30 cellular contexts compared by ENCODE assay signal in the genomic region with DNA sequence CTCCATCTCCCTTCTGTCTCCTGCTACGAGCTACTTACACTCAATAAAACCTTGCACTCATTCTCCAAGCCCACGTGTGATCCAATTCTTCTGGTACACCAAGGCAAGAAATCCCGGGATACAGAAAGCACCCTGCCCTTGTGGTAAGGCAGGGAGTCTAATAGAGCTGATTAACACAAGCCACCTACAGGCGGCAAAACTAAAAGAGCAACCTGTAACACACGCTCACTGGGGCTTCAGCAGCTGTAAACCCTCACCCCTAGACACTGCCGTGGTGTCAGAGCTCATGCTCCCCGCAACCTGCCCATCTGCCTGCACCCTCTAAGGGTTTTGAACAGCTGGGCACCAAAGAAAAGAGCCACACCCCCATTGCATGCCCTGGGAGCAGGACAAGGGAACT.
"Had no signal": no experiment of that assay in that cellular context is flagged by ENCODE, and none has a peak within 500 bp of the region (broad histone marks: within the 10 kb centered on the region; RNA-seq: fewer than 3 reads in every experiment).

No MANE protein-coding gene starts in this region.

- ATAC-seq: activated CD8-positive, alpha-beta memory T cell treated with anti-CD3 and anti-CD28 coated beads, Interleukin-2, amount 10 ng/mL, durations not matched to agents 7 days and 5 days; Panc1; SK-N-SH treated with all-trans-retinoic acid at 6 μM for 48 hours had no signal

- H3K9me3 ChIP-seq: SJCRH30 had no signal

- H3K27me3 Mint-ChIP-seq: activated B cell treated with CpG ODN at 0.5 μM for 24 hours; activated CD4-positive, alpha-beta T cell treated with anti-CD3 and anti-CD28 coated beads, Interleukin-2, amount 10 ng/mL, durations not matched to agents 24 days and 14 days; activated CD8-positive, alpha-beta memory T cell treated with anti-CD3 and anti-CD28 coated beads, Interleukin-2, amount 10 ng/mL, durations not matched to agents 7 days and 5 days; activated naive CD4-positive, alpha-beta T cell treated with anti-CD3 and anti-CD28 coated beads, Interleukin-2, amount 50 U/mL, for 24 hours had no signal

- H3K36me3 Mint-ChIP-seq: activated CD8-positive, alpha-beta memory T cell treated with anti-CD3 and anti-CD28 coated beads, Interleukin-2, amount 10 ng/mL, durations not matched to agents 7 days and 5 days; activated naive CD4-positive, alpha-beta T cell treated with anti-CD3 and anti-CD28 coated beads, Interleukin-2, amount 50 U/mL, for 24 hours had no signal

- H3K27ac Mint-ChIP-seq: activated B cell treated with CpG ODN at 0.5 μM for 24 hours; activated CD4-positive, alpha-beta T cell treated with anti-CD3 and anti-CD28 coated beads, Interleukin-2, amount 10 ng/mL, durations not matched to agents 24 days and 14 days; activated CD8-positive, alpha-beta memory T cell treated with anti-CD3 and anti-CD28 coated beads, Interleukin-2, amount 10 ng/mL, durations not matched to agents 7 days and 5 days; activated naive CD4-positive, alpha-beta T cell treated with anti-CD3 and anti-CD28 coated beads, Interleukin-2, amount 50 U/mL, for 24 hours; activated T-cell treated with anti-CD3 and anti-CD28 coated beads, Interleukin-2, amount 50 U/mL, for 24 hours; activated T-helper 1 cell treated with anti-CD3 and anti-CD28 coated beads, Interleukin-12 subunit alpha, Interleukin-12 subunit beta, Interleukin-2, Interleukin-4 antibody, amounts not matched to agents 30 ng/mL and 10 ng/mL and 1 ng/mL, durations not matched to agents 14 hours and 24 hours and 36 hours; T-helper 1 cell treated with Interleukin-12 subunit alpha and Interleukin-12 subunit beta and Interleukin-4 antibody, amounts not matched to agents 30 μg/mL and 1 μg/mL, for 36 hours had no signal

- H3K4me1 ChIP-seq: SJCRH30 had no signal

- H3K9me3 Mint-ChIP-seq: activated CD4-positive, alpha-beta T cell treated with anti-CD3 and anti-CD28 coated beads, Interleukin-2, amount 10 ng/mL, durations not matched to agents 24 days and 14 days; activated naive CD4-positive, alpha-beta T cell treated with anti-CD3 and anti-CD28 coated beads, Interleukin-2, amount 50 U/mL, for 24 hours; activated T-cell treated with anti-CD3 and anti-CD28 coated beads, Interleukin-2, amount 50 U/mL, for 24 hours had no signal

- H3K4me3 ChIP-seq: cardiac muscle cell, SJCRH30 had no signal

- H3K27ac ChIP-seq: brain microvascular endothelial cell, cardiac muscle cell, SJCRH30 had no signal

- H3K4me1 Mint-ChIP-seq: activated B cell treated with CpG ODN at 0.5 μM for 24 hours; activated CD4-positive, alpha-beta T cell treated with anti-CD3 and anti-CD28 coated beads, Interleukin-2, amount 10 ng/mL, durations not matched to agents 24 days and 14 days; activated CD8-positive, alpha-beta memory T cell treated with anti-CD3 and anti-CD28 coated beads, Interleukin-2, amount 10 ng/mL, durations not matched to agents 7 days and 5 days; activated naive CD4-positive, alpha-beta T cell treated with anti-CD3 and anti-CD28 coated beads, Interleukin-2, amount 50 U/mL, for 24 hours had no signal

- DNase-seq: activated B cell treated with CpG ODN at 0.5 μM for 24 hours; activated CD4-positive, alpha-beta T cell treated with anti-CD3 and anti-CD28 coated beads for 1 hour; activated CD4-positive, alpha-beta T cell treated with anti-CD3 and anti-CD28 coated beads, Interleukin-2, amount 10 ng/mL, durations not matched to agents 24 days and 14 days; activated CD4-positive, alpha-beta T cell treated with anti-CD3 and anti-CD28 coated beads, Interleukin-2, amount 50 U/mL, for 48 hours; activated CD8-positive, alpha-beta memory T cell treated with anti-CD3 and anti-CD28 coated beads, Interleukin-2, amount 10 ng/mL, durations not matched to agents 7 days and 5 days; activated effector memory CD4-positive, alpha-beta T cell treated with Interleukin-2 at 50 U/mL for 16 hours; activated naive CD4-positive, alpha-beta T cell; activated T-cell treated with anti-CD3 and anti-CD28 coated beads, Interleukin-2, amount 50 U/mL, for 24 hours; brain microvascular endothelial cell; KG1; NCI-H1048; NCI-H146; NCI-H187 treated with DMSO at 0.1 percent for 48 hours; NCI-H2081 treated with DMSO at 0.1 percent for 48 hours; NCI-H2171; NCI-H2227 treated with DMSO at 0.1 percent for 48 hours; NCI-H446 treated with DMSO at 0.1 percent for 48 hours; NCI-H69; NK-92 treated with Interleukin-12 subunit alpha and Interleukin-12 subunit beta, amount 100 ng/mL, for 24 hours; OCI-M1; Right ventricle myocardium superior; RPMI8226; SW 1271 had no signal

- H3K27me3 ChIP-seq: brain microvascular endothelial cell, cardiac muscle cell, SJCRH30 had no signal

- H3K4me3 Mint-ChIP-seq: activated B cell treated with CpG ODN at 0.5 μM for 24 hours; activated CD4-positive, alpha-beta T cell treated with anti-CD3 and anti-CD28 coated beads, Interleukin-2, amount 10 ng/mL, durations not matched to agents 24 days and 14 days; activated CD8-positive, alpha-beta memory T cell treated with anti-CD3 and anti-CD28 coated beads, Interleukin-2, amount 10 ng/mL, durations not matched to agents 7 days and 5 days; activated naive CD4-positive, alpha-beta T cell treated with anti-CD3 and anti-CD28 coated beads, Interleukin-2, amount 50 U/mL, for 24 hours; activated T-cell treated with anti-CD3 and anti-CD28 coated beads, Interleukin-2, amount 50 U/mL, for 24 hours; activated T-helper 1 cell treated with anti-CD3 and anti-CD28 coated beads, Interleukin-12 subunit alpha, Interleukin-12 subunit beta, Interleukin-2, Interleukin-4 antibody, amounts not matched to agents 30 ng/mL and 10 ng/mL and 1 ng/mL, durations not matched to agents 14 hours and 24 hours and 36 hours; T-helper 1 cell treated with Interleukin-12 subunit alpha and Interleukin-12 subunit beta and Interleukin-4 antibody, amounts not matched to agents 30 μg/mL and 1 μg/mL, for 36 hours had no signal

- H3K36me3 ChIP-seq: brain microvascular endothelial cell, cardiac muscle cell, SJCRH30 had no signal
